In the genomic region with DNA sequence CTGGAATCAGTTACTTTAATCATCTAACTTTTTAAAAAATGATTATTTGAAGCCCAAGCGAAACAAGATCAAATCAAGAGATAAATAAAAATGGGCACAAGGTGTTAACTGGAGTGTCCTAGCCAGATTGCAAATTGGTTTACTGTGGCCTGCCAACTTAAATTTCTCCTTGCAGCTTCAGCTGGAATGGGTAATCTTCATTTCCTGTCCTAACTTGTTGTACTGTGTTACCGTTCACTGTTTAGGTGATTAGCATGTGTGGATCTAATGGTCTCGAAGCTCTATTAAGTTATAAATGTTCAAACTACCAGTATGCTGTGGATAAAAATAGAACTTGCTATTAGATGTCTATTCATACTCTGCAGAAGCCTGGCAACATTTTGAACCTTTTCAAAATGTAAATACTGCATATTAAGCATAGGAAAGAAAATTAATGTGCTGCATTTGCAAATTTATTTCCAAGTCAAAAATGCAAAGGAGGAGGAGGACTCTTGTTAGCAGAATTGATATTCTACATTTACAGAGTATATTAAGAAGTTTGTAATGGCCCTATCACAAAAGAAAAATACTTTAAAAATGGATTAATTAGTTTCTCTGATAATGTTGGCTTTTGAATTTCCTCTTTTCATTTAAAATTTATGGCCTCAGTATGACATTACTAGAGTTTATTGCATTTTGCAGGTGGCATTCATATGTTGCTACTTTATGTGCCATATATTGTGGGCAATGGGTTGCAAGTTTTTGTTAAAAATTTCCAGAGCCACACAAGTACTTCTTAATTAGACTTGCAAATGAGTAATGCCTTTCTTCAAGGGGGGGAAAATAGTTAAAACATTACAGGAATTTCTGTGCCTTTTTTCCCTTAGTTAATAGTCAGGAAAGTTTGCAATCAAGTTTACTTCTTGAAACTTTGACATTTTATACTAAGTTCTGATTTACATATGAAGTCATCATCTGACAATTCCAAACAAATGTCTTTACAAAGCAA, we compare ENCODE assay signal across 21 cellular contexts.
DNase-seq lines count a peak whose midpoint lies in the region; ATAC-seq, FAIRE-seq and TF ChIP-seq lines count a peak whose summit lies in the region.
"Had no signal": no experiment of that assay in that cellular context is flagged by ENCODE, and none has a peak within 500 bp of the region (broad histone marks: within the 10 kb centered on the region; RNA-seq: fewer than 3 reads in every experiment).

No MANE protein-coding gene starts in this region.

- H3K4me3 ChIP-seq in IMR-90 (ENCODE audit: insufficient read depth, low read depth, low read length) (no peak overlapping the region), keratinocyte (ENCODE audit: control insufficient read depth in 2 of 3, extremely low read depth in 1 of 3, insufficient read depth in 2 of 3, low read depth in 1 of 3, low read length in 3 of 3) (no peak overlapping the region), mucosa of descending colon (no peak overlapping the region)
- H3K4me3 ChIP-seq: colonic mucosa, esophagus muscularis mucosa, hepatocyte, psoas muscle, testis had no signal

- peak overlapping the region; percentile 55; the same call in 1 of the 2 replicates for H4K91ac ChIP-seq in IMR-90 (ENCODE audit: insufficient read depth, low read depth, low read length)

- CTCF ChIA-PET in IMR-90 (lab: Yijun Ruan, JAX), result no interaction called here

- H3K36me3 ChIP-seq in IMR-90 (ENCODE audit: control insufficient read depth, insufficient read depth, low read length), result no peaks in the 10 kb centered on the region
- H3K36me3 ChIP-seq in keratinocyte (ENCODE audit: control insufficient read depth in 2 of 2, extremely low read depth in 1 of 2, insufficient read depth in 2 of 2, low read length in 2 of 2), result no peaks in the 10 kb centered on the region
- no peaks in the 10 kb centered on the region for H3K36me3 ChIP-seq in mucosa of descending colon (ENCODE audit: low read depth)
- H3K36me3 ChIP-seq: colonic mucosa, esophagus muscularis mucosa had no signal

- peak overlapping the region; percentile 7; the same call in 1 of the 2 replicates for H2AK5ac ChIP-seq in IMR-90 (ENCODE audit: low read depth, low read length)

- H2AFZ ChIP-seq in IMR-90 (replicated peaks; ENCODE audit: low read length, poor library complexity) (no peak overlapping the region), keratinocyte (ENCODE audit: control insufficient read depth, low read length) (no peak overlapping the region)
- H2AFZ ChIP-seq: hepatocyte had no signal

- H3K9me3 ChIP-seq in IMR-90 (ENCODE audit: control insufficient read depth, insufficient read depth, low read length), result no peaks in the 10 kb centered on the region
- H3K9me3 ChIP-seq in keratinocyte (ENCODE audit: control insufficient read depth, low read depth, low read length), result no peaks in the 10 kb centered on the region
- no peaks in the 10 kb centered on the region for H3K9me3 ChIP-seq in mucosa of descending colon
- H3K9me3 ChIP-seq: colonic mucosa, esophagus muscularis mucosa, psoas muscle, testis had no signal

- no peak overlapping the region; the same call in 1 of the 2 replicates for H3K4me2 ChIP-seq in IMR-90 (ENCODE audit: low read depth, low read length)
- H3K4me2 ChIP-seq in keratinocyte (ENCODE audit: control insufficient read depth, extremely low read depth, insufficient read depth, low read depth, low read length), result peak overlapping the region; percentile 44
- H3K4me2 ChIP-seq: hepatocyte had no signal

- peak overlapping the region; percentile 72; the same call in 1 of the 2 replicates for H3K18ac ChIP-seq in IMR-90 (ENCODE audit: low read depth, low read length)

- peaks cover 11% of the 10 kb centered on the region for H3K9me1 ChIP-seq in IMR-90 (ENCODE audit: insufficient read depth, low read length)
- H3K9me1 ChIP-seq in keratinocyte (ENCODE audit: control insufficient read depth, extremely low read depth, insufficient read depth, low read length), result no peaks in the 10 kb centered on the region

- in situ Hi-C loops in IMR-90 (cut with MboI; ENCODE audit: low sequenced_read_pairs) (no loop called here), ACHN (cut with HindIII; ENCODE audit: low pct_ligation_motif_present, low pct_unique_long_range_greater_than_20kb, low sequenced_read_pairs) (loop anchor here (25.0 kb wide), 1 partner anchor 157 kb away; the partner anchor contains the start of gene ARID5B)

- TF ChIP-seq CTCF in IMR-90 (conservative IDR thresholded peaks at IDR 0.05; ENCODE audit: low read depth, low read length) (no peak), VCaP (conservative IDR thresholded peaks at IDR 0.05) (no peak), keratinocyte (optimal IDR thresholded peaks at IDR 0.05 in 1 of 3, IDR thresholded peaks at IDR 0.05 in 1 of 3, conservative IDR thresholded peaks at IDR 0.05 in 1 of 3; ENCODE audit: extremely low read depth in 1 of 3, insufficient read depth in 2 of 3, low read length in 3 of 3) (no peak), mucosa of descending colon (IDR thresholded peaks at IDR 0.05) (no peak)

- no TSS peak for BruUV-seq in IMR-90 (replicated peaks; lab: Mats Ljungman, UMichigan)

- H2AK9ac ChIP-seq in IMR-90 (replicated peaks; ENCODE audit: low read depth, low read length, poor library complexity), result no peak overlapping the region

- peak; percentile 92 for FAIRE-seq in keratinocyte (lab: Jason Lieb, UNC)
- FAIRE-seq: GM12892, HTR-8/SVneo had no signal

- 0 out of 2 replicates have a peak overlapping the region, but pooled peaks have one; percentile 44 for H4K5ac ChIP-seq in IMR-90 (ENCODE audit: low read depth, low read length)

- no peak for TF ChIP-seq RAD21 in IMR-90 (IDR thresholded peaks at IDR 0.05; ENCODE audit: low read length)

- intact Hi-C loops in IMR-90 (cut with micrococcal nuclease), result loop anchor here (10.0 kb wide), 1 partner anchor 300 kb away; no protein-coding TSS in a partner anchor
- intact Hi-C loops in mucosa of descending colon (cut with DNase I, micrococcal nuclease), result loop anchor here in 1 of 2 donors (5.0 kb wide), 2 partner anchors 82 to 142 kb away; no protein-coding TSS in a partner anchor
- intact Hi-C loops in left ventricle myocardium superior (cut with micrococcal nuclease), result no loop called here

- H3K27ac ChIP-seq in IMR-90 (ENCODE audit: insufficient read depth, low read length) (peak overlapping the region; percentile 6; the same call in 1 of the 2 replicates), VCaP (peak overlapping the region; percentile 26), keratinocyte (ENCODE audit: control insufficient read depth, insufficient read depth, low read length) (no peak overlapping the region)
- H3K27ac ChIP-seq: colonic mucosa, esophagus muscularis mucosa, hepatocyte, psoas muscle, testis had no signal

- H3K4me1 ChIP-seq in IMR-90 (ENCODE audit: control insufficient read depth, insufficient read depth, low read length) (peaks cover 11% of the 10 kb centered on the region), keratinocyte (ENCODE audit: control insufficient read depth, extremely low read depth, insufficient read depth, low read length) (peaks cover 39% of the 10 kb centered on the region), mucosa of descending colon (ENCODE audit: low read depth) (peaks cover 22% of the 10 kb centered on the region)
- H3K4me1 ChIP-seq: testis had no signal

- peak overlapping the region in 1 of 2 experiments; percentile 48; a peak in 2 of 4 replicates for H4K8ac ChIP-seq in IMR-90 (ENCODE audit: low read depth in 2 of 2, low read length in 2 of 2)

- DNase-seq in EH (ENCODE audit: low read depth) (peak; percentile 81), IMR-90 (peak; percentile 35), keratinocyte (ENCODE audit: low read depth, low spot score) (no peak), ACHN (no peak), mucosa of descending colon (no peak), left ventricle myocardium superior (no peak), cerebellum (ENCODE audit: low spot score) (no peak)
- DNase-seq: activated CD4-positive, alpha-beta T cell treated with anti-CD3 and anti-CD28 coated beads for 48 hours; activated T-cell treated with anti-CD3 and anti-CD28 coated beads, Interleukin-2, amount 50 U/mL, for 1 hour; colonic mucosa; left colon; naive thymus-derived CD8-positive, alpha-beta T cell; psoas muscle; stimulated activated CD4-positive, alpha-beta T cell treated with anti-CD3 and anti-CD28 coated beads, Interleukin-15, amount 100 ng/mL, for 24 hours; T-helper 17 cell; testis had no signal

- H3K23ac ChIP-seq in IMR-90 (ENCODE audit: low read depth, low read length), result peak overlapping the region; percentile 33; the same call in 1 of the 2 replicates

- H4K20me1 ChIP-seq in IMR-90 (ENCODE audit: insufficient read depth, low read length) (no peaks in the 10 kb centered on the region), keratinocyte (ENCODE audit: control insufficient read depth, extremely low read depth, insufficient read depth, low read length) (no peaks in the 10 kb centered on the region)

- peak overlapping the region; percentile 9; the same call in 1 of the 2 replicates for H3K56ac ChIP-seq in IMR-90 (ENCODE audit: extremely low read depth, insufficient read depth, low read length)

- H2BK15ac ChIP-seq in IMR-90 (ENCODE audit: low read depth, low read length), result peak overlapping the region; percentile 66; the same call in 1 of the 3 replicates

- H3K14ac ChIP-seq in IMR-90 (replicated peaks; ENCODE audit: low read depth, low read length), result peak overlapping the region; percentile 43

- POLR2A ChIA-PET in IMR-90 (lab: Charles Lee; ENCODE audit: unreplicated experiment), result no interaction called here

- peak overlapping the region; percentile 83 for H2BK20ac ChIP-seq in IMR-90 (ENCODE audit: low read depth, low read length)

- peaks cover 0 to 7% of the 10 kb centered on the region in 2 experiments; a peak in 1 of 4 replicates for H3K79me1 ChIP-seq in IMR-90 (ENCODE audit: low read depth in 1 of 2, low read length in 2 of 2)

- no peaks in the 10 kb centered on the region for H3K79me2 ChIP-seq in keratinocyte (ENCODE audit: control insufficient read depth, insufficient read depth, low read length)
- H3K79me2 ChIP-seq: hepatocyte had no signal

- H3K9ac ChIP-seq in IMR-90 (ENCODE audit: low read depth, low read length), result no peak overlapping the region
- no peak overlapping the region for H3K9ac ChIP-seq in keratinocyte (ENCODE audit: control insufficient read depth, extremely low read depth, insufficient read depth, low read length)

- H2BK5ac ChIP-seq in IMR-90 (ENCODE audit: low read depth, low read length, poor library complexity, severe bottlenecking), result peak overlapping the region; percentile 68

- no CpG with 5 or more reads among the region's 3 CpGs for WGBS in IMR-90 (ENCODE audit: extremely low coverage in 2 of 2, insufficient read length in 1 of 2), 2 experiments

- dilution Hi-C loops in IMR-90 (cut with HindIII; ENCODE audit: low sequenced_read_pairs, unreplicated experiment) (no loop called here), keratinocyte (cut with MboI; ENCODE audit: extremely low pct_ligation_motif_present, low sequenced_read_pairs) (no loop called here)

- no peak for ATAC-seq in IMR-90 (ENCODE audit: low read depth)
- ATAC-seq in mucosa of descending colon, result no peak
- ATAC-seq in left ventricle myocardium superior, result no peak
- ATAC-seq: left colon; naive thymus-derived CD8-positive, alpha-beta T cell; psoas muscle; T-helper 17 cell had no signal

- no peak for TF ChIP-seq POLR2A in IMR-90 (IDR thresholded peaks at IDR 0.05; ENCODE audit: low read depth, low read length)

- peak overlapping the region; percentile 58; the same call in 1 of the 2 replicates for H3K4ac ChIP-seq in IMR-90 (ENCODE audit: low read depth, low read length)

- H3K27me3 ChIP-seq in IMR-90 (ENCODE audit: control insufficient read depth, insufficient read depth, low read length) (no peaks in the 10 kb centered on the region), keratinocyte (ENCODE audit: control insufficient read depth, extremely low read depth, insufficient read depth, low read length) (no peaks in the 10 kb centered on the region)
- H3K27me3 ChIP-seq: colonic mucosa, esophagus muscularis mucosa, hepatocyte, testis had no signal

- H2BK120ac ChIP-seq in IMR-90 (ENCODE audit: low read depth, low read length), result peak overlapping the region; percentile 83

Comparison
In these comparisons a context has a peak if more than half of its experiments do, and no peak if none do; other contexts are left out.
1. DNase-seq: peak in EH (single experiment) and IMR-90 (single experiment); none in keratinocyte (single experiment), ACHN (single experiment), mucosa of descending colon (0 of 3), left ventricle myocardium superior (single experiment) and cerebellum (single experiment).